Comparison of ENCODE assay signal across 8 cellular contexts in the genomic region with DNA sequence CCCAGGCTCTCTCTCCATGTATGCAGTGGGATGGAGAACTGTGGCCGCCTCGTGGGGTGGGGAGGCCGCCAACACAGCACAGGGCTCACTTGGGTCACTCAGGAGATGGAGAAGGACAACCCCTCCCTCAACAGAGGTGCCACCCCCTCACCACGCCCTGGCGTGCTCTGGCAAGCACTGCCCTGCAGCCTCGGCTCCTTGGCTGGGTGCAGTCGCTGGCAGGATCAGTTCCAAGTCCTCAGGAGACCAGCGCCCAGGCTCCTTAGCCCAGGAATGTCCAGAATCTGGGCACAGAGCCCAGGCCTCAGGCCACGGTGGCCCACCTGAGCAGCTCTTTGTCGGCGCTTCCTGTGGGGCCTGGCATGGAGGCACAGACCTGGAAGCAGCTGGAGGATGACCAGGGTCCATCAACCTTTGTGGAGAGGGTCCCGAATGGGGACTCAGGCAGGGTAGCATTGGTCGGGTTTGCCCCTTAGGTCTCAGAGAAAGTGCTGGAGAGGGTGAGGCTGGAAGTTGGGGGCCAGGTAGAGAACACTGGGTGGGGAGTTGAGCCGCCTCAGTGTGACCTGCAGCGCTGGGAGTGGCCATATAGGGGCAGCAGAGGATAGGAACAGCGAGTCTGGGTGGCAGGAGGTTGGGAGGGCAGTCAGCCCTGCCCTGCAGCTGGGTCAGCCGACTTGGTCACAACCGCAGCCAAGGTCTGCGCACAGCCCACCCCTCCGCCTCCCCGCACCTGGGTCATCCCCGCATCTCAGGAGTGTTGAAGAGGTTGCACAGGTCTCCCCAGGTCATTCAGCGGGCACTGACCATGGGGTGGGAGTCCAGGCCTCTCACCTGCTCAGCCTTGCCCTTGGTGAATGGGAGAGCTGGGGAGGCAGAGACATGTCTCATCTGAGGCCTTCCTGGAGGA. TPM values are rescaled to one million over a fixed set of nuclear protein-coding genes. Genes with fewer than 3 reads are reported as not detected.
DNase-seq lines count a peak whose midpoint lies in the region; ATAC-seq and TF ChIP-seq lines count a peak whose summit lies in the region.

No MANE protein-coding gene starts in this region.

- peaks cover 3% of the 10 kb centered on the region for H3K4me1 Mint-ChIP-seq in T-helper 1 cell treated with Interleukin-12 subunit alpha and Interleukin-12 subunit beta and Interleukin-4 antibody, amounts not matched to agents 30 μg/mL and 1 μg/mL, for 36 hours (ENCODE audit: low read depth)

- H3K27ac Mint-ChIP-seq in T-helper 1 cell treated with Interleukin-12 subunit alpha and Interleukin-12 subunit beta and Interleukin-4 antibody, amounts not matched to agents 30 μg/mL and 1 μg/mL, for 36 hours = peak overlapping the region; percentile 79

- no peaks in the 10 kb centered on the region for H3K36me3 Mint-ChIP-seq in T-helper 1 cell treated with Interleukin-12 subunit alpha and Interleukin-12 subunit beta and Interleukin-4 antibody, amounts not matched to agents 30 μg/mL and 1 μg/mL, for 36 hours (ENCODE audit: low read depth)

- H3K27ac ChIP-seq in left lung = peak overlapping the region; percentile 51 to 53

- peaks cover 9 to 22% of the 10 kb centered on the region in 2 donors for H3K4me1 ChIP-seq in left lung

- H3K27me3 ChIP-seq in left lung = no peaks in the 10 kb centered on the region

- intact Hi-C loops in left lung (cut with DNase I) = loop anchor here in 1 of 2 donors (5.0 kb wide), 1 partner anchor 58 kb away; the partner anchor contains the start of gene GGT5

- no peak overlapping the region for H3K4me3 Mint-ChIP-seq in T-helper 1 cell treated with Interleukin-12 subunit alpha and Interleukin-12 subunit beta and Interleukin-4 antibody, amounts not matched to agents 30 μg/mL and 1 μg/mL, for 36 hours

- no peaks in the 10 kb centered on the region for H3K9me3 ChIP-seq in left lung

- peaks cover 0 to 24% of the 10 kb centered on the region in 2 donors for H3K36me3 ChIP-seq in left lung

- H3K4me3 ChIP-seq in choroid plexus epithelial cell (ENCODE audit: low read depth, low read length) = no peak overlapping the region
- no peak overlapping the region for H3K4me3 ChIP-seq in left lung

- ATAC-seq in left lung = peak; percentile 94

- DNase-seq in EH (ENCODE audit: low read depth) (peak; percentile 74), HuH-7.5 (ENCODE audit: low spot score) (peak; percentile 93), choroid plexus epithelial cell (ENCODE audit: low read depth) (peak; percentile 72), left lung (peak; percentile 86 to 93), NCI-H2227 (lab: John Stamatoyannopoulos, UW; ENCODE audit: unreplicated experiment) (no peak), NCI-H187 (lab: John Stamatoyannopoulos, UW) (no peak)
- DNase-seq in stimulated activated CD4-positive, alpha-beta T cell treated with anti-CD3 and anti-CD28 coated beads, TNF-alpha, amount 100 ng/mL, for 24 hours (ENCODE audit: low read depth in 3 of 3) = peak in 2 of 3 experiments; percentile 19 to 45

- H3K27me3 Mint-ChIP-seq in T-helper 1 cell treated with Interleukin-12 subunit alpha and Interleukin-12 subunit beta and Interleukin-4 antibody, amounts not matched to agents 30 μg/mL and 1 μg/mL, for 36 hours (ENCODE audit: low read depth) = no peaks in the 10 kb centered on the region

- TF ChIP-seq CTCF in choroid plexus epithelial cell (conservative IDR thresholded peaks at IDR 0.05; ENCODE audit: low read depth, low read length) = peak; percentile 97
- peak; percentile 79 to 87 for TF ChIP-seq CTCF in left lung (IDR thresholded peaks at IDR 0.05)

- no peaks in the 10 kb centered on the region for H3K9me3 Mint-ChIP-seq in T-helper 1 cell treated with Interleukin-12 subunit alpha and Interleukin-12 subunit beta and Interleukin-4 antibody, amounts not matched to agents 30 μg/mL and 1 μg/mL, for 36 hours

RNA-seq across cellular contexts. Expression of gene SUSD2, which starts 8.2 kb away (rescaled TPM):
- 100 to 1,000 TPM in 1 of 2 donors, 10 to 100 TPM in 1; 63.2 to 374 TPM for total RNA-seq in left lung

RNA-seq across cellular contexts. Expression of gene GGT5, which starts 55.4 kb away (rescaled TPM):
- total RNA-seq in left lung = 10 to 100 TPM; 18.9 to 25.6 TPM

Comparison
In these comparisons a context has a peak if more than half of its experiments do, and no peak if none do; other contexts are left out.
1. DNase-seq: peak in EH (single experiment), HuH-7.5 (single experiment), choroid plexus epithelial cell (single experiment), left lung (2 of 2) and stimulated activated CD4-positive, alpha-beta T cell treated with anti-CD3 and anti-CD28 coated beads, TNF-alpha, amount 100 ng/mL, for 24 hours (2 of 3); none in NCI-H2227 (single experiment) and NCI-H187 (0 of 2).